Comparison of ENCODE assay signal across 20 cellular contexts in genomic region chr12:77947326-77947725, GRCh38.
A peak's percentile ranks its signal among the peaks of the same experiment; 100 is the strongest.
DNase-seq lines count a peak whose midpoint lies in the region; ATAC-seq, FAIRE-seq and TF ChIP-seq lines count a peak whose summit lies in the region.
"Had no signal": no experiment of that assay in that cellular context is flagged by ENCODE, and none has a peak within 500 bp of the region (broad histone marks: within the 10 kb centered on the region; RNA-seq: fewer than 3 reads in every experiment).

No MANE protein-coding gene starts in this region.

- no peaks in the 10 kb centered on the region for H3K9me3 ChIP-seq in kidney (ENCODE audit: control insufficient read depth in 1 of 2, low read length in 2 of 2)
- H3K9me3 ChIP-seq: gastrocnemius medialis, Peyer's patch, right atrium auricular region had no signal

- peak overlapping the region; percentile 49 for H3K4me3 Mint-ChIP-seq in chondrocyte (ENCODE audit: unreplicated experiment)
- H3K4me3 Mint-ChIP-seq: naive B cell; stimulated activated memory B cell treated with anti-CD40 and anti-IgM and Interleukin-4, amounts not matched to agents 10 μg/mL and 1 μg/mL and 100 μg/mL, for 72 hours had no signal

- H3K9ac ChIP-seq in kidney (ENCODE audit: low read length in 2 of 2): no peak overlapping the region

- no peak for ATAC-seq in GM18861 (IDR thresholded peaks at IDR 0.05; ENCODE audit: unreplicated experiment)
- no peak for ATAC-seq in HG02759 (IDR thresholded peaks at IDR 0.05; ENCODE audit: unreplicated experiment)
- ATAC-seq: gastrocnemius medialis; stimulated activated memory B cell treated with anti-CD40 and anti-IgM and Interleukin-4, amounts not matched to agents 10 μg/mL and 1 μg/mL and 100 μg/mL, for 72 hours had no signal

- H3K4me3 ChIP-seq in kidney (ENCODE audit: low read length in 2 of 2): no peak overlapping the region
- H3K4me3 ChIP-seq: gastrocnemius medialis, Peyer's patch, right atrium auricular region had no signal

- H3K36me3 Mint-ChIP-seq in chondrocyte (ENCODE audit: low read depth): peaks cover 25% of the 10 kb centered on the region
- H3K36me3 Mint-ChIP-seq: naive B cell; stimulated activated memory B cell treated with anti-CD40 and anti-IgM and Interleukin-4, amounts not matched to agents 10 μg/mL and 1 μg/mL and 100 μg/mL, for 72 hours had no signal

- H3K27ac Mint-ChIP-seq in chondrocyte (ENCODE audit: unreplicated experiment): peak overlapping the region; percentile 89
- H3K27ac Mint-ChIP-seq: naive B cell; stimulated activated memory B cell treated with anti-CD40 and anti-IgM and Interleukin-4, amounts not matched to agents 10 μg/mL and 1 μg/mL and 100 μg/mL, for 72 hours had no signal

- peaks cover 29% of the 10 kb centered on the region for H3K9me3 Mint-ChIP-seq in chondrocyte (ENCODE audit: low read depth)
- H3K9me3 Mint-ChIP-seq: stimulated activated memory B cell treated with anti-CD40 and anti-IgM and Interleukin-4, amounts not matched to agents 10 μg/mL and 1 μg/mL and 100 μg/mL, for 72 hours had no signal

- H3K27ac ChIP-seq in kidney (ENCODE audit: low read depth in 2 of 2, low read length in 2 of 2): no peak overlapping the region
- H3K27ac ChIP-seq: gastrocnemius medialis, Peyer's patch, right atrium auricular region had no signal

- peaks cover 57% of the 10 kb centered on the region for H3K4me1 Mint-ChIP-seq in chondrocyte (ENCODE audit: low read depth)
- H3K4me1 Mint-ChIP-seq: naive B cell; stimulated activated memory B cell treated with anti-CD40 and anti-IgM and Interleukin-4, amounts not matched to agents 10 μg/mL and 1 μg/mL and 100 μg/mL, for 72 hours had no signal

- FAIRE-seq in kidney (lab: Jason Lieb, UNC) (peak; percentile 44), GM12892 (lab: Jason Lieb, UNC) (no peak)

- TF ChIP-seq POLR2A in GM12892 (IDR thresholded peaks at IDR 0.05; ENCODE audit: low read depth, low read length): no peak

- no peaks in the 10 kb centered on the region for H3K27me3 Mint-ChIP-seq in chondrocyte (ENCODE audit: low read depth)
- H3K27me3 Mint-ChIP-seq: naive B cell had no signal

- peak; percentile 32 for DNase-seq in AG08395 (ENCODE audit: low spot score)
- peak; percentile 78 for DNase-seq in NCI-H226
- DNase-seq in chondrocyte (ENCODE audit: low spot score): no peak
- no peak for DNase-seq in kidney
- DNase-seq in GM12892 (ENCODE audit: insufficient read length): no peak
- no peak for DNase-seq in DMS153 (lab: John Stamatoyannopoulos, UW)
- DNase-seq: activated CD8-positive, alpha-beta memory T cell treated with anti-CD3 and anti-CD28 coated beads for 24 hours; activated gamma-delta T cell treated with Interleukin-2 at 50 U/mL for 16 hours; cerebellar nuclear complex; gastrocnemius medialis; GDM1; islet precursor cell; naive B cell; NCI-H510A treated with DMSO at 0.1 percent for 48 hours; Peyer's patch; stimulated activated CD4-positive, alpha-beta T cell treated with anti-CD3 and anti-CD28 coated beads, Interleukin-4, amount 100 ng/mL, for 24 hours had no signal

- no peak for TF ChIP-seq CTCF in chondrocyte (IDR thresholded peaks at IDR 0.05)
- no peak for TF ChIP-seq CTCF in kidney (IDR thresholded peaks at IDR 0.05; ENCODE audit: borderline replicate concordance, extremely low read depth, insufficient read depth)

- intact Hi-C loops in kidney (cut with DNase I): no loop called here

- no peaks in the 10 kb centered on the region for H3K36me3 ChIP-seq in kidney (ENCODE audit: control insufficient read depth in 1 of 2, insufficient read depth in 2 of 2, low read length in 2 of 2)
- H3K36me3 ChIP-seq: gastrocnemius medialis, Peyer's patch, right atrium auricular region had no signal

- H3K4me1 ChIP-seq in kidney (ENCODE audit: control insufficient read depth in 1 of 2, insufficient read depth in 1 of 2, low read depth in 1 of 2, low read length in 2 of 2): no peaks in the 10 kb centered on the region
- H3K4me1 ChIP-seq: Peyer's patch had no signal

Comparison
In these comparisons a context has a peak if more than half of its experiments do, and no peak if none do; other contexts are left out.
1. DNase-seq: peak in AG08395 (single experiment) and NCI-H226 (single experiment); none in chondrocyte (single experiment), kidney (single experiment), GM12892 (single experiment) and DMS153 (single experiment).